Comparison of ENCODE assay signal across 25 cellular contexts in the genomic region with DNA sequence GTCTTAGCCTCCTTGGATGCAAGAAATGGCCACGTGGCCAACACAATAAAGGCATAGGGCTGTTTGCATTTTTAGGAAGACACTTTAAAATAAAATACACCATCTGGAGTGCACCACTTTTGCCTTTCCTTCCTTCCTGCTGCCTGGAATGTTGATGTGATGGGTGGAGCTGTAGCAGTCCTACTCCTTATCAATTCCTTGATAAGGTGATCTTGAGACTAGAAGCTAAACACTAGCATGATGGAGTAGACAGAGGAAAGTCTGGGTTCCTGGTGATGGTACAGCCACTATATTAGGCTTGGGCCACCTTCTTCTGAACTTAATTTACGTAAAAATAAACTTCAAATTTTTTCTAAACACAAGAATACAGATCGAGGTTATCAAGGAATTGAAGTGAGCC. TPM values are rescaled to one million over a fixed set of nuclear protein-coding genes. Genes with fewer than 3 reads are reported as not detected.
"Had no signal": no experiment of that assay in that cellular context is flagged by ENCODE, and none has a peak within 500 bp of the region (broad histone marks: within the 10 kb centered on the region; RNA-seq: fewer than 3 reads in every experiment).

No MANE protein-coding gene starts in this region.

- H3K36me3 ChIP-seq: esophagus squamous epithelium, gastrocnemius medialis, heart right ventricle, left lung, lower lobe of right lung had no signal

- H3K4me3 ChIP-seq: coronary artery, dorsolateral prefrontal cortex, esophagus squamous epithelium, gastrocnemius medialis, heart right ventricle, left lung, lower lobe of right lung had no signal

- H3K9me3 ChIP-seq: esophagus squamous epithelium, gastrocnemius medialis, heart right ventricle, left lung, lower lobe of right lung had no signal

- H3K9me3 Mint-ChIP-seq: effector memory CD8-positive, alpha-beta T cell had no signal

- H3K27ac ChIP-seq: coronary artery, dorsolateral prefrontal cortex, epithelial cell of prostate, esophagus squamous epithelium, gastrocnemius medialis, heart right ventricle, left lung, lower lobe of right lung had no signal

- DNase-seq: dermis blood vessel endothelial cell; effector CD4-positive, alpha-beta T cell; effector memory CD8-positive, alpha-beta T cell; endodermal cell; erythroblast; esophagus squamous epithelium; foreskin fibroblast; foreskin melanocyte; gastrocnemius medialis; glutamatergic neuron; heart right ventricle; hippocampal formation; left cardiac atrium; left lung; left ventricle myocardium superior; lower lobe of right lung; mesenchymal stem cell; midbrain had no signal

- ATAC-seq: effector memory CD8-positive, alpha-beta T cell; esophagus mucosa; gastrocnemius medialis; heart right ventricle; left cardiac atrium; left lung; left ventricle myocardium superior had no signal

- H3K4me3 Mint-ChIP-seq: effector memory CD8-positive, alpha-beta T cell had no signal

- H3K4me1 ChIP-seq: gastrocnemius medialis, heart right ventricle, left lung, lower lobe of right lung had no signal

- H3K27ac Mint-ChIP-seq: effector memory CD8-positive, alpha-beta T cell; endodermal cell had no signal

RNA-seq across cellular contexts. Expression of a gene that starts 2.9 kb away (rescaled TPM):
- total RNA-seq: dermis blood vessel endothelial cell, glomerular endothelial cell, lung microvascular endothelial cell had no signal
- polyA plus RNA-seq: keratinocyte had no signal
